In genomic region chr6:136412410-136412809, GRCh38 we compare ENCODE assay signal across 34 cellular contexts.
"Had no signal": no experiment of that assay in that cellular context is flagged by ENCODE, and none has a peak within 500 bp of the region (broad histone marks: within the 10 kb centered on the region; RNA-seq: fewer than 3 reads in every experiment).

No MANE protein-coding gene starts in this region.

- H3K27ac Mint-ChIP-seq: activated B cell treated with CpG ODN at 0.5 μM for 24 hours; activated CD4-positive, alpha-beta memory T cell treated with anti-CD3 and anti-CD28 coated beads for 36 hours; activated CD4-positive, alpha-beta T cell treated with anti-CD3 and anti-CD28 coated beads, Interleukin-2, amount 10 ng/mL, durations not matched to agents 24 days and 14 days; activated CD8-positive, alpha-beta T cell treated with anti-CD3 and anti-CD28 coated beads for 36 hours; activated naive CD4-positive, alpha-beta T cell treated with anti-CD3 and anti-CD28 coated beads for 36 hours; activated naive CD4-positive, alpha-beta T cell treated with anti-CD3 and anti-CD28 coated beads, Interleukin-2, amount 50 U/mL, for 72 hours; activated naive CD8-positive, alpha-beta T cell treated with anti-CD3 and anti-CD28 coated beads for 36 hours; activated T-cell treated with anti-CD3 and anti-CD28 coated beads, Interleukin-2, amount 50 U/mL, for 72 hours; activated T-helper 1 cell treated with anti-CD3 and anti-CD28 coated beads, Interleukin-12 subunit alpha, Interleukin-12 subunit beta, Interleukin-2, Interleukin-4 antibody, amounts not matched to agents 30 ng/mL and 10 ng/mL and 1 ng/mL, durations not matched to agents 14 hours and 24 hours and 36 hours; activated T-helper 17 cell treated with anti-CD3 and anti-CD28 coated beads, Interleukin-2, amount 50 U/mL, for 72 hours; T-helper 1 cell treated with Interleukin-12 subunit alpha and Interleukin-12 subunit beta and Interleukin-4 antibody, amounts not matched to agents 30 μg/mL and 1 μg/mL, for 36 hours; T-helper 2 cell treated with Interferon-gamma antibody and Interleukin-4, amounts not matched to agents 5 μg/mL and 100 μg/mL, for 36 hours had no signal

- H3K27me3 ChIP-seq: adrenal gland, body of pancreas, brain microvascular endothelial cell, breast epithelium had no signal

- H3K36me3 ChIP-seq: adrenal gland, brain microvascular endothelial cell, breast epithelium had no signal

- DNase-seq: activated B cell treated with CpG ODN at 0.5 μM for 24 hours; activated CD4-positive, alpha-beta memory T cell treated with anti-CD3 and anti-CD28 coated beads for 36 hours; activated CD4-positive, alpha-beta T cell treated with anti-CD3 and anti-CD28 coated beads for 4 hours; activated CD4-positive, alpha-beta T cell treated with anti-CD3 and anti-CD28 coated beads, Interleukin-2, amount 10 ng/mL, durations not matched to agents 24 days and 14 days; activated CD4-positive, alpha-beta T cell treated with anti-CD3 and anti-CD28 coated beads, Interleukin-2, amount 50 U/mL, for 1 hour; activated CD4-positive, alpha-beta T cell treated with anti-CD3 and anti-CD28 coated beads, Interleukin-2, amount 50 U/mL, for 4 hours; activated CD4-positive, CD25-positive, alpha-beta regulatory T cell treated with anti-CD3 and anti-CD28 coated beads, Interleukin-2, amount 50 U/mL, for 72 hours; activated CD8-positive, alpha-beta memory T cell treated with anti-CD3 and anti-CD28 coated beads, Interleukin-2, amount 50 U/mL, for 4 hours; activated CD8-positive, alpha-beta T cell treated with anti-CD3 and anti-CD28 coated beads for 36 hours; activated effector memory CD4-positive, alpha-beta T cell treated with anti-CD3 and anti-CD28 coated beads, Interleukin-2, amount 50 U/mL, for 16 hours; activated gamma-delta T cell treated with Interleukin-2 at 50 U/mL for 16 hours; activated naive CD4-positive, alpha-beta T cell; activated naive CD4-positive, alpha-beta T cell treated with anti-CD3 and anti-CD28 coated beads for 36 hours; activated naive CD4-positive, alpha-beta T cell treated with anti-CD3 and anti-CD28 coated beads, Interleukin-2, amount 50 U/mL, for 16 hours; activated naive CD8-positive, alpha-beta T cell treated with anti-CD3 and anti-CD28 coated beads for 36 hours; activated T-cell treated with anti-CD3 and anti-CD28 coated beads for 4 hours; activated T-cell treated with anti-CD3 and anti-CD28 coated beads, Interleukin-2, amount 50 U/mL, for 1 hour; activated T-cell treated with anti-CD3 and anti-CD28 coated beads, Interleukin-2, amount 50 U/mL, for 4 hours; activated T-cell treated with anti-CD3 and anti-CD28 coated beads, Interleukin-2, amount 50 U/mL, for 72 hours; adrenal gland; amniotic stem cell; aorta; body of pancreas; brain microvascular endothelial cell; central memory CD4-positive, alpha-beta T cell; T-helper 2 cell; T-helper 9 cell had no signal

- H3K9me3 ChIP-seq: adrenal gland, body of pancreas, breast epithelium had no signal

- H3K27ac ChIP-seq: adrenal gland, body of pancreas, brain microvascular endothelial cell, breast epithelium, VCaP had no signal

- H3K4me1 Mint-ChIP-seq: activated T-helper 17 cell treated with anti-CD3 and anti-CD28 coated beads, Interleukin-2, amount 50 U/mL, for 72 hours had no signal

- H3K4me3 ChIP-seq: adrenal gland, body of pancreas, breast epithelium had no signal

- H3K36me3 Mint-ChIP-seq: activated CD4-positive, alpha-beta memory T cell treated with anti-CD3 and anti-CD28 coated beads for 36 hours; activated naive CD4-positive, alpha-beta T cell treated with anti-CD3 and anti-CD28 coated beads, Interleukin-2, amount 50 U/mL, for 72 hours; activated naive CD8-positive, alpha-beta T cell treated with anti-CD3 and anti-CD28 coated beads for 36 hours had no signal

- H3K9me3 Mint-ChIP-seq: activated B cell treated with CpG ODN at 0.5 μM for 24 hours; activated CD4-positive, alpha-beta memory T cell treated with anti-CD3 and anti-CD28 coated beads for 36 hours; activated CD4-positive, alpha-beta T cell treated with anti-CD3 and anti-CD28 coated beads, Interleukin-2, amount 10 ng/mL, durations not matched to agents 24 days and 14 days; activated CD8-positive, alpha-beta T cell treated with anti-CD3 and anti-CD28 coated beads for 36 hours; activated naive CD4-positive, alpha-beta T cell treated with anti-CD3 and anti-CD28 coated beads for 36 hours; activated naive CD4-positive, alpha-beta T cell treated with anti-CD3 and anti-CD28 coated beads, Interleukin-2, amount 50 U/mL, for 72 hours; activated naive CD8-positive, alpha-beta T cell treated with anti-CD3 and anti-CD28 coated beads for 36 hours; activated T-cell treated with anti-CD3 and anti-CD28 coated beads, Interleukin-2, amount 50 U/mL, for 4 hours; activated T-cell treated with anti-CD3 and anti-CD28 coated beads, Interleukin-2, amount 50 U/mL, for 72 hours; activated T-helper 1 cell treated with anti-CD3 and anti-CD28 coated beads, Interleukin-12 subunit alpha, Interleukin-12 subunit beta, Interleukin-2, Interleukin-4 antibody, amounts not matched to agents 30 ng/mL and 10 ng/mL and 1 ng/mL, durations not matched to agents 14 hours and 24 hours and 36 hours; activated T-helper 17 cell treated with anti-CD3 and anti-CD28 coated beads, Interleukin-2, amount 50 U/mL, for 72 hours; T-helper 1 cell treated with Interleukin-12 subunit alpha and Interleukin-12 subunit beta and Interleukin-4 antibody, amounts not matched to agents 30 μg/mL and 1 μg/mL, for 36 hours; T-helper 2 cell treated with Interferon-gamma antibody and Interleukin-4, amounts not matched to agents 5 μg/mL and 100 μg/mL, for 36 hours had no signal

- ATAC-seq: activated CD8-positive, alpha-beta T cell treated with anti-CD3 and anti-CD28 coated beads for 36 hours; activated naive CD4-positive, alpha-beta T cell treated with anti-CD3 and anti-CD28 coated beads, Interleukin-2, amount 50 U/mL, for 72 hours; activated T-cell treated with anti-CD3 and anti-CD28 coated beads, Interleukin-2, amount 50 U/mL, for 4 hours; activated T-cell treated with anti-CD3 and anti-CD28 coated beads, Interleukin-2, amount 50 U/mL, for 72 hours; activated T-helper 17 cell treated with anti-CD3 and anti-CD28 coated beads, Interleukin-2, amount 50 U/mL, for 72 hours; body of pancreas had no signal

- H3K4me3 Mint-ChIP-seq: activated B cell treated with CpG ODN at 0.5 μM for 24 hours; activated CD4-positive, alpha-beta memory T cell treated with anti-CD3 and anti-CD28 coated beads for 36 hours; activated CD4-positive, alpha-beta T cell treated with anti-CD3 and anti-CD28 coated beads, Interleukin-2, amount 10 ng/mL, durations not matched to agents 24 days and 14 days; activated CD8-positive, alpha-beta T cell treated with anti-CD3 and anti-CD28 coated beads for 36 hours; activated naive CD4-positive, alpha-beta T cell treated with anti-CD3 and anti-CD28 coated beads for 36 hours; activated naive CD8-positive, alpha-beta T cell treated with anti-CD3 and anti-CD28 coated beads for 36 hours; activated T-cell treated with anti-CD3 and anti-CD28 coated beads, Interleukin-2, amount 50 U/mL, for 4 hours; activated T-cell treated with anti-CD3 and anti-CD28 coated beads, Interleukin-2, amount 50 U/mL, for 72 hours; activated T-helper 1 cell treated with anti-CD3 and anti-CD28 coated beads, Interleukin-12 subunit alpha, Interleukin-12 subunit beta, Interleukin-2, Interleukin-4 antibody, amounts not matched to agents 30 ng/mL and 10 ng/mL and 1 ng/mL, durations not matched to agents 14 hours and 24 hours and 36 hours; activated T-helper 17 cell treated with anti-CD3 and anti-CD28 coated beads, Interleukin-2, amount 50 U/mL, for 72 hours; T-helper 1 cell treated with Interleukin-12 subunit alpha and Interleukin-12 subunit beta and Interleukin-4 antibody, amounts not matched to agents 30 μg/mL and 1 μg/mL, for 36 hours; T-helper 2 cell treated with Interferon-gamma antibody and Interleukin-4, amounts not matched to agents 5 μg/mL and 100 μg/mL, for 36 hours had no signal

- H3K4me1 ChIP-seq: body of pancreas, breast epithelium had no signal

- H3K27me3 Mint-ChIP-seq: activated B cell treated with CpG ODN at 0.5 μM for 24 hours; activated CD4-positive, alpha-beta memory T cell treated with anti-CD3 and anti-CD28 coated beads for 36 hours; activated CD8-positive, alpha-beta T cell treated with anti-CD3 and anti-CD28 coated beads for 36 hours; activated naive CD8-positive, alpha-beta T cell treated with anti-CD3 and anti-CD28 coated beads for 36 hours had no signal
